Comparison of ENCODE assay signal across 10 cellular contexts in the genomic region with DNA sequence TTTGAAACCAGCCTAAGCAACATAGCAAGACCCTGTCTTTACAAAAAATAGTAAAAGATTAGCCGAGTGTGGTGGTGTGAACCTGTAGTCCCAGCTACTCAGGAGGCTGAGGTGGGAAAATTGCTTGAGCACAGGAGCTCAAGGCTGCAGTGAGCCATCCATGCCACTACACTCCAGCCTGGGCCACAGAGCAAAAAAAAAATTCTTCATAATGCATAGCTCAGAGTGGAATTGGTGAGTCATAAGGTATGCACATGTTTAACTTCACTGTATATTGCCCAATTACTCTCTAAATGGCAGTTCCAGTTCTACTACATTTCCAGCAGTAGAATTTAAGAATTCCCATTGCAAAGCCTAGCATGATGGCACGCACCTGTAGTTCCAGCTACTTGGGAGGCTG. TPM values are rescaled to one million over a fixed set of nuclear protein-coding genes. Genes with fewer than 3 reads are reported as not detected.
DNase-seq lines count a peak whose midpoint lies in the region; ATAC-seq and TF ChIP-seq lines count a peak whose summit lies in the region.
"Had no signal": no experiment of that assay in that cellular context is flagged by ENCODE, and none has a peak within 500 bp of the region (broad histone marks: within the 10 kb centered on the region; RNA-seq: fewer than 3 reads in every experiment).

No MANE protein-coding gene starts in this region.

- H3K27me3 Mint-ChIP-seq in mesothelial cell of epicardium (ENCODE audit: low read depth): no peaks in the 10 kb centered on the region

- no peak overlapping the region for H3K23ac ChIP-seq in mesendoderm (ENCODE audit: low read length)

- no peak overlapping the region for H2AK5ac ChIP-seq in mesendoderm (ENCODE audit: low read length)

- no peaks in the 10 kb centered on the region for H3K4me1 ChIP-seq in body of pancreas
- H3K4me1 ChIP-seq in Karpas-422 (ENCODE audit: low read length): no peaks in the 10 kb centered on the region
- H3K4me1 ChIP-seq in mesendoderm (ENCODE audit: control insufficient read depth, low read depth, low read length): no peaks in the 10 kb centered on the region

- no peak overlapping the region for H4K8ac ChIP-seq in mesendoderm (ENCODE audit: low read depth, low read length)

- TF ChIP-seq POLR2A in body of pancreas (IDR thresholded peaks at IDR 0.05): no peak

- H3K4me3 ChIP-seq in body of pancreas (no peak overlapping the region), Karpas-422 (ENCODE audit: low read length) (no peak overlapping the region), mesendoderm (ENCODE audit: low read length) (no peak overlapping the region)

- ATAC-seq in body of pancreas: no peak

- no peaks in the 10 kb centered on the region for H3K79me2 ChIP-seq in Karpas-422 (ENCODE audit: low read length)
- H3K79me2 ChIP-seq in mesendoderm (ENCODE audit: control insufficient read depth, insufficient read depth, low read length): no peaks in the 10 kb centered on the region

- peak overlapping the region; percentile 24 for H3K27ac Mint-ChIP-seq in mesothelial cell of epicardium
- H3K27ac Mint-ChIP-seq: brain had no signal

- no peak overlapping the region for H3K18ac ChIP-seq in mesendoderm (ENCODE audit: low read length)

- H3K4me2 ChIP-seq in Karpas-422 (ENCODE audit: low read depth, low read length, poor library complexity, severe bottlenecking) (no peak overlapping the region), mesendoderm (ENCODE audit: low read length) (no peak overlapping the region)

- peaks cover 3% of the 10 kb centered on the region for H3K4me1 Mint-ChIP-seq in mesothelial cell of epicardium
- H3K4me1 Mint-ChIP-seq: brain had no signal

- no peaks in the 10 kb centered on the region for H3K9me2 ChIP-seq in Karpas-422 (replicated peaks; ENCODE audit: insufficient read depth, low read length)

- no peaks in the 10 kb centered on the region for H3K36me3 ChIP-seq in body of pancreas (replicated peaks in 1 of 2; ENCODE audit: insufficient read depth in 1 of 2, low read depth in 2 of 2)
- H3K36me3 ChIP-seq in Karpas-422 (ENCODE audit: insufficient read depth, low read length): no peaks in the 10 kb centered on the region
- no peaks in the 10 kb centered on the region for H3K36me3 ChIP-seq in mesendoderm (ENCODE audit: control insufficient read depth, insufficient read depth, low read length)

- H3K9ac ChIP-seq in Karpas-422 (ENCODE audit: low read length) (no peak overlapping the region), mesendoderm (ENCODE audit: low read length) (no peak overlapping the region)

- H3K4me3 Mint-ChIP-seq in mesothelial cell of epicardium: no peak overlapping the region
- H3K4me3 Mint-ChIP-seq: brain had no signal

- H4K5ac ChIP-seq in mesendoderm (ENCODE audit: low read length): no peak overlapping the region

- H3K9me3 Mint-ChIP-seq in mesothelial cell of epicardium: peaks cover 4% of the 10 kb centered on the region

- no peak overlapping the region for H2BK15ac ChIP-seq in mesendoderm (replicated peaks; ENCODE audit: low read depth)

- H4K20me1 ChIP-seq in Karpas-422 (ENCODE audit: insufficient read depth, low read depth, low read length): no peaks in the 10 kb centered on the region

- H2BK5ac ChIP-seq in mesendoderm (ENCODE audit: low read length): no peak overlapping the region

- no peak overlapping the region for H3K56ac ChIP-seq in mesendoderm (ENCODE audit: low read length)

- H2AFZ ChIP-seq in Karpas-422 (ENCODE audit: low read length): no peak overlapping the region

- no peaks in the 10 kb centered on the region for H3K79me1 ChIP-seq in mesendoderm (ENCODE audit: low read length)

- no peak overlapping the region for H2BK120ac ChIP-seq in mesendoderm (ENCODE audit: low read depth, low read length)

- H3K27me3 ChIP-seq in body of pancreas: no peaks in the 10 kb centered on the region
- no peaks in the 10 kb centered on the region for H3K27me3 ChIP-seq in Karpas-422 (ENCODE audit: low read length)
- H3K27me3 ChIP-seq in mesendoderm (ENCODE audit: insufficient read depth, low read length, poor library complexity): no peaks in the 10 kb centered on the region

- TF ChIP-seq CTCF in mesothelial cell of epicardium (IDR thresholded peaks at IDR 0.05; ENCODE audit: unreplicated experiment): no peak
- no peak for TF ChIP-seq CTCF in body of pancreas (IDR thresholded peaks at IDR 0.05)

- H3K36me3 Mint-ChIP-seq in mesothelial cell of epicardium: no peaks in the 10 kb centered on the region
- H3K36me3 Mint-ChIP-seq: brain had no signal

- no peak overlapping the region for H3K27ac ChIP-seq in body of pancreas
- no peak overlapping the region for H3K27ac ChIP-seq in Karpas-422 (ENCODE audit: low read length)
- no peak overlapping the region for H3K27ac ChIP-seq in mesendoderm (ENCODE audit: low read depth, low read length)

- 92 to 93% methylated on average over 2 of the region's 2 CpGs for WGBS in body of pancreas, 2 donors
- no CpG with 5 or more reads among the region's 2 CpGs for WGBS in mesendoderm (ENCODE audit: extremely low coverage, insufficient coverage, low lambda C conversion rate)

- DNase-seq in EH (ENCODE audit: low read depth) (peak; percentile 89), LHCN-M2 (ENCODE audit: low read depth) (peak; percentile 71), amniotic stem cell (lab: John Stamatoyannopoulos, UW) (peak; percentile 74), mesothelial cell of epicardium (ENCODE audit: low spot score in 2 of 2, unreplicated experiment in 2 of 2) (no peak), body of pancreas (no peak), Karpas-422 (no peak), NCI-H2227 treated with DMSO at 0.1 percent for 48 hours (lab: John Stamatoyannopoulos, UW) (no peak), mesendoderm (no peak)
- DNase-seq: GOT3 had no signal

- H3K9me3 ChIP-seq in body of pancreas (no peaks in the 10 kb centered on the region), Karpas-422 (ENCODE audit: low read length) (no peaks in the 10 kb centered on the region)

- intact Hi-C loops in body of pancreas (cut with DNase I): no loop called here

- no peak overlapping the region for H3K4ac ChIP-seq in mesendoderm (ENCODE audit: low read depth, low read length)

RNA-seq across cellular contexts. Expression of gene CLIP1, which starts 26.8 kb away (rescaled TPM):
- total RNA-seq in LHCN-M2 (2014; rRNA removed) (35.1 and 38.3 TPM in 2 replicates), mesothelial cell of epicardium (58.9 to 65.2 TPM (median 61.9 TPM) in 3 replicates), body of pancreas (10 to 100 TPM; 41.2 to 89.0 TPM)
- polyA plus RNA-seq in LHCN-M2 (2012): 14.6 TPM
- total RNA-seq in Karpas-422 (2014; rRNA removed; shearing (Covaris generic); ENCODE audit: low replicate concordance): 16.0 and 18.0 TPM in 2 replicates
- 32.3 TPM for polyA plus RNA-seq in mesendoderm (2013, experiment 1 of 2)
- 31.8 TPM for polyA plus RNA-seq in mesendoderm (2013, experiment 2 of 2)

RNA-seq across cellular contexts. Expression of gene ZCCHC8, which starts 51.4 kb away (rescaled TPM):
- total RNA-seq in LHCN-M2 (2014; rRNA removed) (14.6 and 15.1 TPM in 2 replicates), mesothelial cell of epicardium (27.2 to 28.6 TPM (median 28.4 TPM) in 3 replicates), body of pancreas (10 to 100 TPM in 1 of 2 donors, 1 to 10 TPM in 1; 7.3 to 16.6 TPM)
- polyA plus RNA-seq in LHCN-M2 (2012): 4.7 TPM
- 30.8 and 35.3 TPM in 2 replicates for total RNA-seq in Karpas-422 (2014; rRNA removed; shearing (Covaris generic); ENCODE audit: low replicate concordance)
- 20.0 TPM for polyA plus RNA-seq in mesendoderm (2013, experiment 1 of 2)
- 20.7 TPM for polyA plus RNA-seq in mesendoderm (2013, experiment 2 of 2)

Comparison
In these comparisons a context has a peak if more than half of its experiments do, and no peak if none do; other contexts are left out.
1. DNase-seq: peak in EH (single experiment), LHCN-M2 (single experiment) and amniotic stem cell (single experiment); none in mesothelial cell of epicardium (0 of 2), body of pancreas (0 of 4), Karpas-422 (single experiment), NCI-H2227 treated with DMSO at 0.1 percent for 48 hours (single experiment) and mesendoderm (single experiment).